8 cellular contexts compared by ENCODE assay signal in the genomic region with DNA sequence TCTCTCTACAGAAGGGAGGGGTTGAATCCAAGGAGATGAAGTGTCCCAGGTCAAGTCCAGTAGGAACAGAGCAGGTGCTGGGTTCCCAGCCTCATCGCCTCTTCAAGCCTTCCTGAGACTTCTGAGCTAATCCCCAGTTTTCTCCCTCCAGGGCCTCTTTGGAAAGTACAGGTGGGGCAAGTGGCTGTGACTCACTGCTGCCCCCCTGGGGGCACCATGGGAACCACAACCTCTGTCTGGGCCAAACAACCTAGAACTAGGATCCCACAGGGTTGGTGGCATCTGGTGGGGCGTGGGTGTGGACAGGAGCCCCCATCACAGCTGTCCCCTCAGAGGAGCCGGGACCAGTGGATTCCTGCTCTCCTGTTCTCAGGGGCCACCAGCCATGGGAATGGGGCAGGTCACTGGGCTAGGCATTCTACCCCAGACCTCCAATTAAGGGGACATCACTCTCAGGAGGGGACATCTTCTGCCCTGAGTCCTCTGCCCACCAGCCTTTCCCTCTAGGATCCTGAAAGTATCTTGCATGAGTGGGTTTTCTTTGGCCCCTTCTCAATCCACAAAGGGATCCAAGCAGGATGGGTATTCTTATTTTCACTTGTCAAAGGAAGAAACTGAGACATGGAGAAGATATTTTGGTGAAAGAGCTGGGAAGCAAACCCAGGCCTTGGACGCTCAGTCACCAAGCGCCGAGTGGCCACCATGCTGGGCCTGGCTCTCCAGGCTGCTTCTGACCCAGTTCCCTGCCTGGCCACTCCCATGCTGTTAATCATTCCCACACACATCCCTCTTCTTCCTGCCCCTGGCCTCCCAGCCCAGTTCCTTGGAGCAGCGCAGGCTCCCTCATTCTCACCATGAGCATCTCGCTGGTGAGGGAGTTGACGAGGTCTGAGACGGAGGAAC. TPM values are rescaled to one million over a fixed set of nuclear protein-coding genes. Genes with fewer than 3 reads are reported as not detected.
DNase-seq lines count a peak whose midpoint lies in the region; ATAC-seq, FAIRE-seq and TF ChIP-seq lines count a peak whose summit lies in the region.

No MANE protein-coding gene starts in this region.

- POLR2A ChIA-PET in GM12878 (lab: Charles Lee), result no interaction called here

- no peaks in the 10 kb centered on the region for H3K79me2 ChIP-seq in GM12878 (ENCODE audit: control insufficient read depth, insufficient read depth, low read length)

- H3K36me3 ChIP-seq in GM06990 (ENCODE audit: control insufficient read depth, insufficient read depth, low read length) (no peaks in the 10 kb centered on the region), GM12878 (ENCODE audit: control insufficient read depth in 2 of 2, insufficient read depth in 2 of 2, low read length in 1 of 2) (no peaks in the 10 kb centered on the region), tibial nerve (no peaks in the 10 kb centered on the region)

- SMC1A ChIA-PET in GM12878 (lab: Charles Lee; ENCODE audit: uncharacterized antibody, unreplicated experiment), result no interaction called here

- TF ChIP-seq CTCF in GM06990 (IDR thresholded peaks at IDR 0.05; ENCODE audit: insufficient read depth, low read length, poor library complexity, severe bottlenecking), result peak; percentile 95
- TF ChIP-seq CTCF in LNCAP (IDR thresholded peaks at IDR 0.05), result peak; percentile 93
- peak; percentile 76 to 95 (median 91) for TF ChIP-seq CTCF in GM12878 (IDR thresholded peaks at IDR 0.05 in 2 of 3, conservative IDR thresholded peaks at IDR 0.05 in 1 of 3; ENCODE audit: control insufficient read depth in 2 of 3, extremely low read depth in 1 of 3, insufficient read depth in 1 of 3, low read depth in 3 of 3, low read length in 3 of 3)
- TF ChIP-seq CTCF in tibial nerve (IDR thresholded peaks at IDR 0.05), result peak; percentile 48 to 73 (median 67)

- WGBS in GM12878 (ENCODE audit: insufficient coverage, insufficient replicate concordance, low lambda C conversion rate, missing lambda C conversion rate), result 13% methylated on average over 10 of the region's 10 CpGs
- WGBS in tibial nerve, 2 donors, result 64 to 73% methylated on average over 9 to 10 of the region's 10 CpGs

- TF ChIP-seq EP300 in GM12878 (IDR thresholded peaks at IDR 0.05; ENCODE audit: borderline replicate concordance in 1 of 2, control insufficient read depth in 1 of 2, low read depth in 2 of 2, low read length in 2 of 2) (no peak), tibial nerve (IDR thresholded peaks at IDR 0.05) (no peak)

- DNase-seq in GM06990 (ENCODE audit: extremely low read depth, insufficient read length) (no peak), SKM-1 (lab: John Stamatoyannopoulos, UW; ENCODE audit: unreplicated experiment) (peak; percentile 22), GM12878 (ENCODE audit: low read depth, low spot score) (no peak), medulla oblongata (ENCODE audit: extremely low spot score) (peak; percentile 21), tibial nerve (ENCODE audit: low spot score in 2 of 2) (peak in 1 of 2 donors; percentile 12)

- no peak overlapping the region for H2AFZ ChIP-seq in GM12878 (ENCODE audit: control insufficient read depth, low read depth, low read length)

- H3K27me3 ChIP-seq in GM06990 (replicated peaks; ENCODE audit: control insufficient read depth, insufficient read depth, low read length), result no peaks in the 10 kb centered on the region; the same call in 1 of the 2 replicates
- H3K27me3 ChIP-seq in GM12878 (replicated peaks in 1 of 2; ENCODE audit: control insufficient read depth in 2 of 2, insufficient read depth in 2 of 2, low read length in 1 of 2), result peaks cover 0 to 1% of the 10 kb centered on the region in 2 experiments; a peak in 1 of 4 replicates
- peaks cover 0 to 17% of the 10 kb centered on the region in 2 donors for H3K27me3 ChIP-seq in tibial nerve

- TF ChIP-seq RAD21 in GM12878 (IDR thresholded peaks at IDR 0.05; ENCODE audit: insufficient read depth, low read depth, low read length), result peak; percentile 45; the same call in 1 of the 2 replicates

- TF ChIP-seq POLR2A in GM12878 (IDR thresholded peaks at IDR 0.05; ENCODE audit: low read depth, low read length), result no peak
- TF ChIP-seq POLR2A in tibial nerve (IDR thresholded peaks at IDR 0.05), result no peak

- H3K9me3 ChIP-seq in GM12878 (replicated peaks; ENCODE audit: control insufficient read depth, insufficient read depth, low read length) (no peaks in the 10 kb centered on the region), tibial nerve (no peaks in the 10 kb centered on the region)

- BruUV-seq in GM12878 (replicated peaks; lab: Mats Ljungman, UMichigan), result no TSS peak

- intact Hi-C loops in GM12878 (cut with micrococcal nuclease; ENCODE audit: unreplicated experiment), result loop anchor here (10.0 kb wide), 1 partner anchor 102 kb away; no protein-coding TSS in a partner anchor

- CTCF ChIA-PET in GM12878 (lab: Yijun Ruan, JAX), result interaction anchor here (0.6 to 3.7 kb wide), 11 partner anchors 8 to 201 kb away, joined by 3 to 19 read pairs (median 4); no protein-coding TSS in a partner anchor

- no peaks in the 10 kb centered on the region for H3K4me1 ChIP-seq in GM12878 (ENCODE audit: control insufficient read depth, insufficient read depth, low read length)
- H3K4me1 ChIP-seq in tibial nerve, result no peaks in the 10 kb centered on the region

- H3K27ac ChIP-seq in GM12878 (ENCODE audit: control insufficient read depth, insufficient read depth) (no peak overlapping the region), tibial nerve (no peak overlapping the region)

- no peak for FAIRE-seq in GM12878 (lab: Jason Lieb, UNC)

- H3K4me2 ChIP-seq in GM12878 (ENCODE audit: control insufficient read depth, insufficient read depth), result no peak overlapping the region

- H3K4me3 ChIP-seq in GM06990 (replicated peaks; ENCODE audit: low read depth, low read length) (no peak overlapping the region), GM12878 (no peak overlapping the region), tibial nerve (no peak overlapping the region)

- no peaks in the 10 kb centered on the region for H4K20me1 ChIP-seq in GM12878 (ENCODE audit: control insufficient read depth, insufficient read depth)

- peak; percentile 89 for ATAC-seq in GM12878
- no peak for ATAC-seq in GM19395 (IDR thresholded peaks at IDR 0.05; ENCODE audit: unreplicated experiment)
- no peak for ATAC-seq in GM19455 (IDR thresholded peaks at IDR 0.05; ENCODE audit: unreplicated experiment)

- in situ Hi-C loops in GM12878 (cut with MboI), result no loop called here

- H3K9ac ChIP-seq in GM12878 (ENCODE audit: control insufficient read depth, insufficient read depth, low read length), result no peak overlapping the region

- RAD21 ChIA-PET in GM12878 (lab: Charles Lee; ENCODE audit: unreplicated experiment), result no interaction called here

TF ChIP-seq in GM12878, 131 proteins besides CTCF, POLR2A, EP300 and RAD21:
- peak; percentile 70 for TF ChIP-seq RUNX3 (IDR thresholded peaks at IDR 0.05; ENCODE audit: low read length)
- TF ChIP-seq, protein P1, sequence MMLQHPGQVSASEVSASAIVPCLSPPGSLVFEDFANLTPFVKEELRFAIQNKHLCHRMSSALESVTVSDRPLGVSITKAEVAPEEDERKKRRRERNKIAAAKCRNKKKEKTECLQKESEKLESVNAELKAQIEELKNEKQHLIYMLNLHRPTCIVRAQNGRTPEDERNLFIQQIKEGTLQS (IDR thresholded peaks at IDR 0.05; ENCODE audit: borderline replicate concordance, extremely low read depth, low read depth, low read length), result no peak
- peak; percentile 54; the same call in 1 of the 2 replicates for TF ChIP-seq YY1 (IDR thresholded peaks at IDR 0.05; ENCODE audit: low read depth, low read length)
- peak; percentile 35; the same call in 1 of the 2 replicates for TF ChIP-seq SMC3 (IDR thresholded peaks at IDR 0.05; ENCODE audit: borderline replicate concordance, low read length)

RNA-seq across cellular contexts. Expression of a gene that starts 23.8 kb away (rescaled TPM):
- total RNA-seq in GM12878 (2013; cell fraction: nucleolus; rRNA removed), result not detected in 2 replicates
- total RNA-seq in GM12878 (2014; rRNA removed) (not detected in 2 replicates), GM12878 (2014; rRNA removed; fragmentation: Illumina TruSeq; extraction: Trizol) (not detected in 2 replicates), GM12878 (2021) (not detected in 2 replicates), tibial nerve (1 to 10 TPM in 2 of 4 donors, under 1 TPM in 2; 0.21 to 3.6 (median 1.0) TPM)
- not detected for polyA plus RNA-seq in GM12878 (2011; ENCODE audit: low read depth)
- polyA plus RNA-seq in GM12878 (2011; rRNA removed) (not detected in 2 replicates), GM12878 (2014; fragmentation: Illumina TruSeq; extraction: Trizol) (not detected in 2 replicates), GM12878 (2014; fragmentation: Nextera tagmentation; extraction: Ambion mirVana) (not detected), GM12878 (2014; rRNA removed) (not detected in 2 replicates), GM12878 (2016; fragmentation: Nextera tagmentation; extraction: Ambion mirVana) (not detected)
- not detected in 2 replicates for polyA plus RNA-seq in GM12878 (2011; cell fraction: cytosol; rRNA removed)
- not detected in 2 replicates for polyA plus RNA-seq in GM12878 (2011; cell fraction: nucleus; rRNA removed)
- polyA plus RNA-seq in GM12878 (2012), result not detected in 2 replicates
- polyA minus RNA-seq in GM12878 (2011; rRNA and poly(A)+ RNA removed), result not detected in 2 replicates
- polyA minus RNA-seq in GM12878 (2011; cell fraction: cytosol; rRNA and poly(A)+ RNA removed), result not detected in 2 replicates
- polyA minus RNA-seq in GM12878 (2011; cell fraction: nucleus; rRNA and poly(A)+ RNA removed), result not detected in 2 replicates

RNA-seq across cellular contexts. Expression of a gene that starts 48.5 kb away (rescaled TPM):
- not detected in 2 replicates for total RNA-seq in GM12878 (2013; cell fraction: nucleolus; rRNA removed)
- total RNA-seq in GM12878 (2014; rRNA removed), result not detected in 2 replicates
- not detected in 2 replicates for total RNA-seq in GM12878 (2014; rRNA removed; fragmentation: Illumina TruSeq; extraction: Trizol)
- not detected in 2 replicates for total RNA-seq in GM12878 (2021)
- polyA plus RNA-seq in GM12878 (2011; ENCODE audit: low read depth), result not detected
- polyA plus RNA-seq in GM12878 (2011; rRNA removed), result not detected in 2 replicates
- polyA plus RNA-seq in GM12878 (2011; cell fraction: cytosol; rRNA removed), result 0.03 TPM in 1 of 2 replicates, not detected in the other
- 0.09 TPM in 1 of 2 replicates, not detected in the other for polyA plus RNA-seq in GM12878 (2011; cell fraction: nucleus; rRNA removed)
- not detected in 2 replicates for polyA plus RNA-seq in GM12878 (2012)
- polyA plus RNA-seq in GM12878 (2014; fragmentation: Illumina TruSeq; extraction: Trizol), result not detected in 2 replicates
- not detected for polyA plus RNA-seq in GM12878 (2014; fragmentation: Nextera tagmentation; extraction: Ambion mirVana)
- polyA plus RNA-seq in GM12878 (2014; rRNA removed), result not detected in 2 replicates
- not detected for polyA plus RNA-seq in GM12878 (2016; fragmentation: Nextera tagmentation; extraction: Ambion mirVana)
- polyA minus RNA-seq in GM12878 (2011; rRNA and poly(A)+ RNA removed), result not detected in 2 replicates
- polyA minus RNA-seq in GM12878 (2011; cell fraction: cytosol; rRNA and poly(A)+ RNA removed), result not detected in 2 replicates
- polyA minus RNA-seq in GM12878 (2011; cell fraction: nucleus; rRNA and poly(A)+ RNA removed), result not detected in 2 replicates
- 1 to 10 TPM; 1.2 to 2.5 (median 1.8) TPM for total RNA-seq in tibial nerve

Comparison
In these comparisons a context has a peak if more than half of its experiments do, and no peak if none do; other contexts are left out.
1. DNase-seq: peak in SKM-1 (single experiment) and medulla oblongata (single experiment); none in GM06990 (single experiment) and GM12878 (single experiment).
2. Peak in every context shown above with its lines, with median percentiles within 50 percentile points of each other: CTCF ChIP-seq.